ENCODE assay signal across 27 cellular contexts in the genomic region with DNA sequence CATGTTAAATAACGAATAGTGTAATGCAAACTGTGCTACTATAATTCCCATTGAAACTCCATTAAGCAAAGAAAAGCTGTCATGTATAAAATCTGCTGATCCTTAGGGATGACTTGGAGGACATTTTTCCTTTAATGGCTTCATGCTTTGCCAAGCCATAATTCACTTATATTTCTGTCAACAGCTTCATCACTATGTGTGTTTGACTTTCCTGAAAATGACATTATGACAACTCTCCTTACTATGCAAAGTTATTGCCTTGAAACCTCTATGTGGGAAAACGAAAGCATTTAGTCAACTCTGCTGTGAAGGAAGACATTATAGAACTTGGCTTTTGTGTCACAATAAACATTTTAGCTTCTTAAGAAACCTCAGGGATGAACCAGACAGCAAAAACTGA.
"Had no signal": no experiment of that assay in that cellular context is flagged by ENCODE, and none has a peak within 500 bp of the region (broad histone marks: within the 10 kb centered on the region; RNA-seq: fewer than 3 reads in every experiment).

No MANE protein-coding gene starts in this region.

- ATAC-seq: activated CD8-positive, alpha-beta T cell treated with anti-CD3 and anti-CD28 coated beads, Interleukin-2, amount 10 ng/mL, durations not matched to agents 7 days and 5 days; Panc1; T-cell had no signal

- H3K27me3 ChIP-seq: adrenal gland, SJSA1 had no signal

- H3K27ac ChIP-seq: adrenal gland, RWPE1, SJSA1 had no signal

- DNase-seq: activated CD4-positive, alpha-beta T cell treated with anti-CD3 and anti-CD28 coated beads for 48 hours; activated CD4-positive, alpha-beta T cell treated with anti-CD3 and anti-CD28 coated beads, Interleukin-2, amount 50 U/mL, for 4 hours; activated CD4-positive, CD25-positive, alpha-beta regulatory T cell treated with anti-CD3 and anti-CD28 coated beads, Interleukin-2, amount 50 U/mL, for 72 hours; activated CD8-positive, alpha-beta memory T cell treated with anti-CD3 and anti-CD28 coated beads, Interleukin-2, amount 50 U/mL, for 48 hours; activated CD8-positive, alpha-beta T cell treated with anti-CD3 and anti-CD28 coated beads, Interleukin-2, amount 10 ng/mL, durations not matched to agents 7 days and 5 days; activated naive CD4-positive, alpha-beta T cell treated with anti-CD3 and anti-CD28 coated beads, Interleukin-2, amount 50 U/mL, for 16 hours; activated naive CD8-positive, alpha-beta T cell treated with anti-CD3 and anti-CD28 coated beads, Interleukin-2, amount 10 ng/mL, durations not matched to agents 7 days and 5 days; activated T-cell treated with anti-CD3 and anti-CD28 coated beads, Interleukin-2, amount 50 U/mL, for 1 hour; adrenal gland; anterior cingulate cortex; cerebellar nuclear complex; Kasumi-1; KBM-7; NCI-H1092 treated with DMSO at 0.1 percent for 48 hours; NCI-H1417 treated with DMSO at 0.1 percent for 48 hours; NCI-H1694; NCI-H2029; NCI-H2107; NCI-H345; NCI-H510A treated with DMSO at 0.1 percent for 48 hours; NCI-H69; Right ventricle myocardium superior; T-cell had no signal

- H3K4me3 ChIP-seq: adrenal gland, SJSA1 had no signal

- H3K36me3 ChIP-seq: adrenal gland, SJSA1 had no signal

- H3K9me3 ChIP-seq: adrenal gland, SJSA1 had no signal

- H3K4me1 ChIP-seq: adrenal gland, SJSA1 had no signal

- FAIRE-seq: colon had no signal
